Comparison of ENCODE assay signal across 8 cellular contexts in genomic region chr4:87209696-87210095, GRCh38. TPM values are rescaled to one million over a fixed set of nuclear protein-coding genes. Genes with fewer than 3 reads are reported as not detected.
A peak's percentile ranks its signal among the peaks of the same experiment; 100 is the strongest.
DNase-seq lines count a peak whose midpoint lies in the region; ATAC-seq, FAIRE-seq and TF ChIP-seq lines count a peak whose summit lies in the region.

No MANE protein-coding gene starts in this region.

- H3K27me3 Mint-ChIP-seq in activated naive CD8-positive, alpha-beta T cell treated with anti-CD3 and anti-CD28 coated beads for 36 hours, result no peaks in the 10 kb centered on the region
- H3K27me3 Mint-ChIP-seq in HFFc6 (ENCODE audit: insufficient read depth), result peaks cover 2% of the 10 kb centered on the region; the same call in 1 of the 2 replicates

- H3K4me1 ChIP-seq in spleen, result peaks cover 0 to 61% (median 33%) of the 10 kb centered on the region in 6 donors

- H3K27ac Mint-ChIP-seq in activated naive CD8-positive, alpha-beta T cell treated with anti-CD3 and anti-CD28 coated beads for 36 hours, result peak overlapping the region; percentile 15
- H3K27ac Mint-ChIP-seq in HFFc6, result no peak overlapping the region

- FAIRE-seq in GM19239 (lab: Jason Lieb, UNC), result peak; percentile 93

- peaks cover 1% of the 10 kb centered on the region for H3K9me3 Mint-ChIP-seq in activated naive CD8-positive, alpha-beta T cell treated with anti-CD3 and anti-CD28 coated beads for 36 hours
- H3K9me3 Mint-ChIP-seq in HFFc6, result no peaks in the 10 kb centered on the region

- H3K27ac ChIP-seq in spleen (peak overlapping the region; percentile 12 to 91 (median 72)), WERI-Rb-1 (no peak overlapping the region)

- no peak for TF ChIP-seq POLR2A in spleen (IDR thresholded peaks at IDR 0.05)

- peaks cover 19% of the 10 kb centered on the region for H3K4me1 Mint-ChIP-seq in activated naive CD8-positive, alpha-beta T cell treated with anti-CD3 and anti-CD28 coated beads for 36 hours
- H3K4me1 Mint-ChIP-seq in HFFc6 (ENCODE audit: low read depth), result peaks cover 8% of the 10 kb centered on the region

- H3K9me3 ChIP-seq in spleen (no peaks in the 10 kb centered on the region), WERI-Rb-1 (ENCODE audit: severe bottlenecking) (no peaks in the 10 kb centered on the region)

- peaks cover 24% of the 10 kb centered on the region for H3K36me3 Mint-ChIP-seq in activated naive CD8-positive, alpha-beta T cell treated with anti-CD3 and anti-CD28 coated beads for 36 hours
- H3K36me3 Mint-ChIP-seq in HFFc6 (ENCODE audit: low read depth), result peaks cover 11% of the 10 kb centered on the region

- 27 to 34% (median 31%) methylated on average over 6 of the region's 6 CpGs for WGBS in spleen, 5 donors

- intact Hi-C loops in spleen (cut with DNase I; ENCODE audit: low total_unique reads), result no loop called here

- H3K27me3 ChIP-seq in spleen (replicated peaks in 1 of 7) (no peaks in the 10 kb centered on the region), WERI-Rb-1 (ENCODE audit: insufficient read depth, low read depth, severe bottlenecking) (no peaks in the 10 kb centered on the region)

- ATAC-seq in HG03280 (IDR thresholded peaks at IDR 0.05; ENCODE audit: unreplicated experiment), result peak; percentile 43

- TF ChIP-seq CTCF in spleen (IDR thresholded peaks at IDR 0.05 in 8 of 11, conservative IDR thresholded peaks at IDR 0.05 in 3 of 11) (no peak), HFFc6 (IDR thresholded peaks at IDR 0.05) (no peak), WERI-Rb-1 (IDR thresholded peaks at IDR 0.05; ENCODE audit: low read depth, low read length) (no peak)

- H3K4me3 ChIP-seq in spleen, result peak overlapping the region in 6 of 8 donors; percentile 9 to 55 (median 14)
- no peak overlapping the region for H3K4me3 ChIP-seq in WERI-Rb-1 (ENCODE audit: low read depth, low read length)

- H3K36me3 ChIP-seq in spleen, result peaks cover 0 to 12% (median 0%) of the 10 kb centered on the region in 6 donors
- H3K36me3 ChIP-seq in WERI-Rb-1, result peaks cover 5% of the 10 kb centered on the region; the same call in 1 of the 2 replicates

- peak overlapping the region; percentile 16 for H3K4me3 Mint-ChIP-seq in activated naive CD8-positive, alpha-beta T cell treated with anti-CD3 and anti-CD28 coated beads for 36 hours
- H3K4me3 Mint-ChIP-seq in HFFc6, result no peak overlapping the region

- peak; percentile 19 for DNase-seq in AG08395 (ENCODE audit: low spot score)
- DNase-seq in GM19239 (ENCODE audit: insufficient read length, low spot score), result no peak
- DNase-seq in activated naive CD8-positive, alpha-beta T cell treated with anti-CD3 and anti-CD28 coated beads for 36 hours, result peak; percentile 24
- peak; percentile 89 for DNase-seq in spleen
- DNase-seq in ecto neural progenitor cell (ENCODE audit: low spot score), result no peak
- DNase-seq in HFFc6, result no peak
- no peak for DNase-seq in WERI-Rb-1

RNA-seq across cellular contexts. Expression of gene KLHL8, which starts 10.7 kb away (rescaled TPM):
- total RNA-seq in activated naive CD8-positive, alpha-beta T cell treated with anti-CD3 and anti-CD28 coated beads for 36 hours, result 10 to 100 TPM; 16.2 to 17.4 TPM
- total RNA-seq in spleen, result 10 to 100 TPM; 12.3 to 17.6 (median 15.9) TPM
- polyA plus RNA-seq in spleen, result 1 to 10 TPM; 2.6 to 4.4 (median 2.7) TPM
- 10 to 100 TPM in 3 of 6 experiments, 1 to 10 TPM in 3; 8.0 to 11.5 (median 9.8) TPM for total RNA-seq in HFFc6 (2021; fragmentation: NEBNext Ultra II Directional; extraction: Animal tissue kit (Norgen Biotek cat#: 25700))

Comparison
In these comparisons a context has a peak if more than half of its experiments do, and no peak if none do; other contexts are left out.
1. DNase-seq: peak in AG08395 (single experiment), activated naive CD8-positive, alpha-beta T cell treated with anti-CD3 and anti-CD28 coated beads for 36 hours (single experiment) and spleen (single experiment); none in GM19239 (single experiment), ecto neural progenitor cell (single experiment), HFFc6 (single experiment) and WERI-Rb-1 (single experiment).